Comparison of ENCODE assay signal across 13 cellular contexts in the genomic region with DNA sequence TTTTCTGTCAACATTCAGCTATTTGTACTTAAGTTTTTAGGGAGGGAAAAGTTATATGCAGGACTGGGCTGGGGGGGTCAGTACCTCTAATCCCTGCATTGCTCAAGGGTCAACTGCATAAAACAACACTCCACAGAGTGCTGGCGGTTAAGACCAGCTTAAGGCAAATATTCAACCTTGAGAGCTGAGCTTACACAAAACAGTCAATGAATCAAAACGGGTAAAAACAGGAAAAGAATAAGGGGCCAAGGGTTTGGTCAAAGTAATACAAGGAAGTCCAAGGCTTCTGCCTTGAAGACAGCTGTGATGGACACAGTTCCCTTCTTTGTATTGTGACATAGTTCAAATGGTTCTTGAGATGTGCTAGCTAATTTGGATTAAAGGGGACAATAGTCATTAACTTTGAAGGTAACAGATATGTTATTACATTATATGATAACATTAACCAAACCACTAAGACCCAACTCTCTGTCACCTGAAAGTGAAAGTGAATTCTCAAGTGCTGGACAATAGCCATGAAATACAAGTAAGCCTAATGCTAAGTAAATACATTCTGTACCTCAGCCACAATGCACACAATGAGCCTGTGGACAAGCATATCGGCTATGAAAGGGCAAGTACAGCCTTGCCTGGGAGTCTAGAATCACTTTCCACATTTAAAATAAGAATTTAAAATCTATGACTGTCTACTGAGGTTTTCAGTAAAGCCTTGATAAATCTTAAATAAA.
DNase-seq lines count a peak whose midpoint lies in the region; ATAC-seq lines count a peak whose summit lies in the region.
"Had no signal": no experiment of that assay in that cellular context is flagged by ENCODE, and none has a peak within 500 bp of the region (broad histone marks: within the 10 kb centered on the region; RNA-seq: fewer than 3 reads in every experiment).

No MANE protein-coding gene starts in this region.

- peak; percentile 97 for DNase-seq in DMS153 (lab: John Stamatoyannopoulos, UW)
- DNase-seq in LHCN-M2 (ENCODE audit: low read depth), result peak; percentile 55
- DNase-seq in amniotic epithelial cell (ENCODE audit: low read depth), result peak; percentile 63
- DNase-seq in left lobe of liver (ENCODE audit: low spot score), result no peak
- DNase-seq in HuH-7 (ENCODE audit: low spot score), result no peak
- no peak for DNase-seq in AML-193 (lab: John Stamatoyannopoulos, UW)
- no peak for DNase-seq in middle frontal gyrus (ENCODE audit: extremely low spot score, low spot score)
- DNase-seq: activated CD4-positive, alpha-beta T cell treated with anti-CD3 and anti-CD28 coated beads for 48 hours; activated gamma-delta T cell treated with Interleukin-2 at 50 U/mL for 16 hours; NCI-H2171 treated with DMSO at 0.1 percent for 48 hours; stimulated activated naive CD4-positive, alpha-beta T cell treated with Interleukin-2 at 50 U/mL for 16 hours had no signal

- ATAC-seq in left lobe of liver (peak; percentile 60), HG03108 (IDR thresholded peaks at IDR 0.05; ENCODE audit: unreplicated experiment) (no peak)
- ATAC-seq: natural killer cell treated with Interleukin-12 subunit alpha and Interleukin-12 subunit beta and Interleukin-15 and Interleukin-18, amount 100 ng/mL, for 72 hours had no signal

Comparison
In these comparisons a context has a peak if more than half of its experiments do, and no peak if none do; other contexts are left out.
1. DNase-seq: peak in DMS153 (single experiment), LHCN-M2 (single experiment) and amniotic epithelial cell (single experiment); none in left lobe of liver (single experiment), HuH-7 (single experiment), AML-193 (0 of 2) and middle frontal gyrus (single experiment).